14 cellular contexts compared by ENCODE assay signal in the genomic region with DNA sequence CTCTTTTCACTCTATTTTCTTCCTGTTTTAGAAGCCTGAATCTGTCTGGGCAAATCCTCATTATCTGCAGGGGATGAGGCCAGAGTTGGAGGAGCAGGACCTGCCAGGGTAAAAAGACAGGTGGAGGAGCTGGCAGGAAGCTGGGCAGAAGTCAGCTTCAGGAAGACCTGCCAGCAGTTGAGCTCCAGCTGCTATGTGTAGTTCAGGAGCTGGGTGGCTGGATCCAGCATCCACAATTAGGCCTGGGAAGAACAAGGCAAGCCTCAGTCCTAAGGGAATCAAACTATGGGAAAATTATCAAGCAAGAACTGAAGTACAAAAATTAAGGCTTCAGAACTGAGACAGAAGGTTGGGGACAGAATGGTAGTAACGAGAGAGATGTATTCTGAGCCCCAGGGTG.
"Had no signal": no experiment of that assay in that cellular context is flagged by ENCODE, and none has a peak within 500 bp of the region (broad histone marks: within the 10 kb centered on the region; RNA-seq: fewer than 3 reads in every experiment).

No MANE protein-coding gene starts in this region.

- H3K4me3 ChIP-seq: body of pancreas, ovary, stomach, thoracic aorta had no signal

- ATAC-seq: activated naive CD4-positive, alpha-beta T cell treated with anti-CD3 and anti-CD28 coated beads, Interleukin-2, amount 50 U/mL, for 72 hours; body of pancreas had no signal

- H3K27ac ChIP-seq: body of pancreas, ovary, stomach, thoracic aorta had no signal

- DNase-seq: activated CD4-positive, CD25-positive, alpha-beta regulatory T cell; activated effector memory CD4-positive, alpha-beta T cell treated with anti-CD3 and anti-CD28 coated beads, Interleukin-2, amount 50 U/mL, for 16 hours; activated T-cell treated with anti-CD3 and anti-CD28 coated beads, Interleukin-2, amount 50 U/mL, for 24 hours; amniotic stem cell; body of pancreas; glutamatergic neuron; left cardiac atrium; ovary; stomach had no signal

- H3K27ac Mint-ChIP-seq: activated naive CD4-positive, alpha-beta T cell treated with anti-CD3 and anti-CD28 coated beads, Interleukin-2, amount 50 U/mL, for 72 hours; activated T-cell treated with anti-CD3 and anti-CD28 coated beads, Interleukin-2, amount 50 U/mL, for 24 hours; endodermal cell; T-helper 1 cell treated with Interleukin-12 subunit alpha and Interleukin-12 subunit beta and Interleukin-4 antibody, amounts not matched to agents 30 μg/mL and 1 μg/mL, for 36 hours had no signal

- H3K4me3 Mint-ChIP-seq: activated T-cell treated with anti-CD3 and anti-CD28 coated beads, Interleukin-2, amount 50 U/mL, for 24 hours; central memory CD8-positive, alpha-beta T cell; endodermal cell; T-helper 1 cell treated with Interleukin-12 subunit alpha and Interleukin-12 subunit beta and Interleukin-4 antibody, amounts not matched to agents 30 μg/mL and 1 μg/mL, for 36 hours had no signal

- H3K4me1 Mint-ChIP-seq: central memory CD8-positive, alpha-beta T cell had no signal

- H3K9me3 ChIP-seq: body of pancreas, ovary, stomach, thoracic aorta had no signal

- H3K36me3 ChIP-seq: ovary, stomach, thoracic aorta had no signal

- H3K4me1 ChIP-seq: body of pancreas had no signal

- H3K27me3 ChIP-seq: body of pancreas, ovary, stomach had no signal

- H3K36me3 Mint-ChIP-seq: activated naive CD4-positive, alpha-beta T cell treated with anti-CD3 and anti-CD28 coated beads, Interleukin-2, amount 50 U/mL, for 72 hours had no signal

- H3K9me3 Mint-ChIP-seq: activated naive CD4-positive, alpha-beta T cell treated with anti-CD3 and anti-CD28 coated beads, Interleukin-2, amount 50 U/mL, for 72 hours; activated T-cell treated with anti-CD3 and anti-CD28 coated beads, Interleukin-2, amount 50 U/mL, for 24 hours; central memory CD8-positive, alpha-beta T cell; endodermal cell; T-helper 1 cell treated with Interleukin-12 subunit alpha and Interleukin-12 subunit beta and Interleukin-4 antibody, amounts not matched to agents 30 μg/mL and 1 μg/mL, for 36 hours had no signal
